Comparison of ENCODE assay signal across 16 cellular contexts in genomic region chr6:36323062-36323461, GRCh38. TPM values are rescaled to one million over a fixed set of nuclear protein-coding genes. Genes with fewer than 3 reads are reported as not detected.
DNase-seq lines count a peak whose midpoint lies in the region; ATAC-seq and TF ChIP-seq lines count a peak whose summit lies in the region.
"Had no signal": no experiment of that assay in that cellular context is flagged by ENCODE, and none has a peak within 500 bp of the region (broad histone marks: within the 10 kb centered on the region; RNA-seq: fewer than 3 reads in every experiment).

No MANE protein-coding gene starts in this region.

- peak; percentile 22 for DNase-seq in AG10803 (ENCODE audit: low read depth)
- peak; percentile 34 for DNase-seq in ELR (ENCODE audit: low read depth)
- DNase-seq in RPMI8226: peak; percentile 26
- DNase-seq in glutamatergic neuron: peak; percentile 58
- no peak for DNase-seq in DMS153 (lab: John Stamatoyannopoulos, UW)
- DNase-seq in mesenteric fat pad (ENCODE audit: low spot score): no peak
- DNase-seq: activated CD8-positive, alpha-beta memory T cell treated with anti-CD3 and anti-CD28 coated beads for 24 hours; activated gamma-delta T cell treated with Interleukin-2 at 50 U/mL for 16 hours; left cardiac atrium; right cardiac atrium; stimulated activated naive CD4-positive, alpha-beta T cell had no signal

- peaks cover 38% of the 10 kb centered on the region for H3K4me1 Mint-ChIP-seq in glutamatergic neuron (ENCODE audit: low read depth, unreplicated experiment)

- H3K4me3 ChIP-seq in AG10803 (ENCODE audit: low read length): no peak overlapping the region
- H3K4me3 ChIP-seq: breast epithelium, SJSA1, vagina had no signal

- ATAC-seq in GM21360 (IDR thresholded peaks at IDR 0.05; ENCODE audit: unreplicated experiment) (no peak), HG03439 (IDR thresholded peaks at IDR 0.05; ENCODE audit: unreplicated experiment) (no peak)
- ATAC-seq: left cardiac atrium, right cardiac atrium had no signal

- H3K27ac Mint-ChIP-seq in glutamatergic neuron (ENCODE audit: unreplicated experiment): no peak overlapping the region

- no peaks in the 10 kb centered on the region for H3K36me3 Mint-ChIP-seq in glutamatergic neuron (ENCODE audit: unreplicated experiment)

- H3K9me3 Mint-ChIP-seq in glutamatergic neuron (ENCODE audit: unreplicated experiment): peaks cover 9% of the 10 kb centered on the region

- H3K4me3 Mint-ChIP-seq in glutamatergic neuron (ENCODE audit: unreplicated experiment): no peak overlapping the region

- TF ChIP-seq CTCF in AG10803 (conservative IDR thresholded peaks at IDR 0.05; ENCODE audit: low read length) (no peak), glutamatergic neuron (IDR thresholded peaks at IDR 0.05; ENCODE audit: partially characterized antibody, unreplicated experiment) (no peak)

- peaks cover 8% of the 10 kb centered on the region for H3K27me3 Mint-ChIP-seq in glutamatergic neuron (ENCODE audit: unreplicated experiment)

RNA-seq across cellular contexts. Expression of gene BNIP5, which starts 13.6 kb away (rescaled TPM):
- total RNA-seq in glutamatergic neuron (ENCODE audit: unreplicated experiment) (not detected), mesenteric fat pad (not detected)
- total RNA-seq: left cardiac atrium, SJSA1, vagina had no signal

RNA-seq across cellular contexts. Expression of gene PNPLA1, which starts 53.2 kb away (rescaled TPM):
- not detected for total RNA-seq in glutamatergic neuron (ENCODE audit: unreplicated experiment)
- 0.32 TPM for total RNA-seq in mesenteric fat pad
- total RNA-seq: breast epithelium, left cardiac atrium, right cardiac atrium, SJSA1, vagina had no signal

Comparison
In these comparisons a context has a peak if more than half of its experiments do, and no peak if none do; other contexts are left out.
1. DNase-seq: peak in AG10803 (single experiment), ELR (single experiment), RPMI8226 (single experiment) and glutamatergic neuron (single experiment); none in DMS153 (single experiment) and mesenteric fat pad (single experiment).